Comparison of ENCODE assay signal across 1 cellular context in genomic region chr12:117095191-117095590, GRCh38.
TF ChIP-seq lines count a peak whose summit lies in the region.

No MANE protein-coding gene starts in this region.

TF ChIP-seq in HepG2, 621 proteins besides CTCF, POLR2A, EP300 and RAD21:
- 0 out of 2 replicates have a peak, but pooled peaks have one; percentile 15 for TF ChIP-seq ZNF687 (CRISPR knock-in tag; IDR thresholded peaks at IDR 0.05)
